Comparison of ENCODE assay signal across 19 cellular contexts in genomic region chr3:163924600-163924999, GRCh38.
DNase-seq lines count a peak whose midpoint lies in the region; ATAC-seq and TF ChIP-seq lines count a peak whose summit lies in the region.
"Had no signal": no experiment of that assay in that cellular context is flagged by ENCODE, and none has a peak within 500 bp of the region (broad histone marks: within the 10 kb centered on the region; RNA-seq: fewer than 3 reads in every experiment).

No MANE protein-coding gene starts in this region.

- H3K79me2 ChIP-seq in MM.1S (ENCODE audit: low read length) (no peaks in the 10 kb centered on the region), OCI-LY1 (ENCODE audit: insufficient read depth, low read length) (no peaks in the 10 kb centered on the region)

- H3K9me3 ChIP-seq in MM.1S (replicated peaks; ENCODE audit: insufficient read depth, low read length) (0 out of 2 replicates have a peak, but pooled peaks cover 3% of the 10 kb centered on the region), OCI-LY1 (ENCODE audit: low read length) (no peaks in the 10 kb centered on the region), aorta (ENCODE audit: control insufficient read depth, low read length) (no peaks in the 10 kb centered on the region), esophagus squamous epithelium (peaks cover 0 to 4% (median 0%) of the 10 kb centered on the region in 3 donors)
- H3K9me3 ChIP-seq: breast epithelium, thoracic aorta had no signal

- H3K9me2 ChIP-seq in MM.1S (replicated peaks; ENCODE audit: insufficient read depth, low read length), result no peaks in the 10 kb centered on the region
- H3K9me2 ChIP-seq in OCI-LY1 (ENCODE audit: low read depth, low read length), result no peaks in the 10 kb centered on the region

- H2AFZ ChIP-seq in MM.1S (ENCODE audit: low read length) (peak overlapping the region; percentile 71), OCI-LY1 (ENCODE audit: low read length) (peak overlapping the region; percentile 64)

- no peak for TF ChIP-seq POLR2A in esophagus squamous epithelium (IDR thresholded peaks at IDR 0.05)

- H3K27ac ChIP-seq in MM.1S (ENCODE audit: low read length) (peak overlapping the region; percentile 3; the same call in 1 of the 2 replicates), OCI-LY1 (ENCODE audit: low read depth, low read length, poor library complexity, severe bottlenecking) (peak overlapping the region; percentile 89), aorta (ENCODE audit: low read depth in 1 of 2, low read length in 2 of 2) (no peak overlapping the region), esophagus squamous epithelium (no peak overlapping the region)
- H3K27ac ChIP-seq: breast epithelium, thoracic aorta had no signal

- no peak for TF ChIP-seq CTCF in MM.1S (IDR thresholded peaks at IDR 0.05; ENCODE audit: low read length)
- TF ChIP-seq CTCF in OCI-LY1 (IDR thresholded peaks at IDR 0.05; ENCODE audit: low read length), result no peak
- no peak for TF ChIP-seq CTCF in omental fat pad (IDR thresholded peaks at IDR 0.05)
- no peak for TF ChIP-seq CTCF in esophagus squamous epithelium (IDR thresholded peaks at IDR 0.05)

- peak overlapping the region; percentile 25; the same call in 1 of the 2 replicates for H3K4me3 ChIP-seq in MM.1S (ENCODE audit: low read length)
- H3K4me3 ChIP-seq in OCI-LY1 (ENCODE audit: low read depth, low read length, poor library complexity, severe bottlenecking), result peak overlapping the region; percentile 25
- H3K4me3 ChIP-seq in aorta (ENCODE audit: low read length in 2 of 2), result no peak overlapping the region
- H3K4me3 ChIP-seq in esophagus squamous epithelium, result no peak overlapping the region
- H3K4me3 ChIP-seq: breast epithelium, smooth muscle cell, thoracic aorta had no signal

- ATAC-seq in left colon (peak; percentile 48), omental fat pad (ENCODE audit: low FRiP score) (no peak), aorta (ENCODE audit: low FRiP score) (no peak), left lobe of liver (no peak)
- ATAC-seq: activated CD4-positive, CD25-positive, alpha-beta regulatory T cell treated with anti-CD3 and anti-CD28 coated beads, Interleukin-2, amount 50 U/mL, for 24 hours; activated CD8-positive, alpha-beta T cell treated with anti-CD3 and anti-CD28 coated beads for 36 hours; stimulated activated memory B cell treated with anti-CD40 and anti-IgM and Interleukin-4, amounts not matched to agents 10 μg/mL and 1 μg/mL and 100 μg/mL, for 72 hours had no signal

- H3K4me2 ChIP-seq in MM.1S (ENCODE audit: low read depth, low read length) (peak overlapping the region; percentile 55), OCI-LY1 (ENCODE audit: low read length) (peak overlapping the region; percentile 48)
- H3K4me2 ChIP-seq: smooth muscle cell had no signal

- H3F3A ChIP-seq in MM.1S (ENCODE audit: insufficient read depth, low read length), result no peaks in the 10 kb centered on the region
- no peaks in the 10 kb centered on the region for H3F3A ChIP-seq in OCI-LY1 (ENCODE audit: insufficient read depth, low read length)

- H3K4me1 ChIP-seq in MM.1S (ENCODE audit: low read length) (peaks cover 12% of the 10 kb centered on the region; the same call in 1 of the 2 replicates), OCI-LY1 (ENCODE audit: insufficient read depth, low read length, severe bottlenecking) (peaks cover 46% of the 10 kb centered on the region), aorta (ENCODE audit: control insufficient read depth in 1 of 2, insufficient read depth in 2 of 2, low read length in 2 of 2) (peaks cover 0 to 2% of the 10 kb centered on the region in 2 donors), esophagus squamous epithelium (no peaks in the 10 kb centered on the region)
- H3K4me1 ChIP-seq: breast epithelium had no signal

- no peaks in the 10 kb centered on the region for H4K20me1 ChIP-seq in MM.1S (ENCODE audit: insufficient read depth, low read length)
- H4K20me1 ChIP-seq in OCI-LY1 (ENCODE audit: insufficient read depth, low read length), result no peaks in the 10 kb centered on the region

- H3K36me3 ChIP-seq in MM.1S (replicated peaks; ENCODE audit: insufficient read depth, low read length) (no peaks in the 10 kb centered on the region), OCI-LY1 (ENCODE audit: insufficient read depth, low read length) (no peaks in the 10 kb centered on the region), aorta (ENCODE audit: control insufficient read depth in 1 of 2, insufficient read depth in 2 of 2, low read length in 1 of 2) (no peaks in the 10 kb centered on the region), esophagus squamous epithelium (no peaks in the 10 kb centered on the region)
- H3K36me3 ChIP-seq: breast epithelium, thoracic aorta had no signal

- DNase-seq in DMS53 (lab: John Stamatoyannopoulos, UW), result peak; percentile 77
- peak; percentile 78 for DNase-seq in MM.1S
- DNase-seq in left colon, result peak in 1 of 2 donors; percentile 25
- no peak for DNase-seq in omental fat pad (ENCODE audit: low spot score)
- no peak for DNase-seq in aorta
- no peak for DNase-seq in left lobe of liver (ENCODE audit: low spot score)
- no peak for DNase-seq in esophagus squamous epithelium (lab: John Stamatoyannopoulos, UW)
- DNase-seq: activated CD8-positive, alpha-beta T cell treated with anti-CD3 and anti-CD28 coated beads for 36 hours; activated T-cell treated with anti-CD3 and anti-CD28 coated beads, Interleukin-2, amount 50 U/mL, for 1 hour; CD4-positive, CD25-positive, alpha-beta regulatory T cell; kidney glomerular epithelial cell; NCI-H2171; T-helper 9 cell had no signal

- 69 to 70% methylated on average over 6 of the region's 6 CpGs for WGBS in aorta, 2 donors
- 38 to 53% methylated on average over 6 of the region's 6 CpGs for WGBS in esophagus squamous epithelium, 2 donors

- H3K9ac ChIP-seq in MM.1S (ENCODE audit: low read length), result peak overlapping the region; percentile 7; the same call in 1 of the 2 replicates
- peak overlapping the region; percentile 15; the same call in 1 of the 2 replicates for H3K9ac ChIP-seq in OCI-LY1 (ENCODE audit: low read length)

- intact Hi-C loops in left colon (cut with DNase I, micrococcal nuclease) (no loop called here), aorta (cut with DNase I) (no loop called here), esophagus squamous epithelium (cut with DNase I) (no loop called here)

- H3K27me3 ChIP-seq in MM.1S (replicated peaks; ENCODE audit: insufficient read depth, low read length), result no peaks in the 10 kb centered on the region
- no peaks in the 10 kb centered on the region for H3K27me3 ChIP-seq in OCI-LY1 (ENCODE audit: insufficient read depth, low read length)
- no peaks in the 10 kb centered on the region for H3K27me3 ChIP-seq in aorta (ENCODE audit: control insufficient read depth in 1 of 2, insufficient read depth in 2 of 2, low read length in 1 of 2)
- no peaks in the 10 kb centered on the region for H3K27me3 ChIP-seq in esophagus squamous epithelium
- H3K27me3 ChIP-seq: breast epithelium had no signal

Comparison
In these comparisons a context has a peak if more than half of its experiments do, and no peak if none do; other contexts are left out.
1. DNase-seq: peak in DMS53 (single experiment) and MM.1S (single experiment); none in omental fat pad (single experiment), aorta (0 of 2), left lobe of liver (single experiment) and esophagus squamous epithelium (single experiment).
2. H3K27ac ChIP-seq: peak in MM.1S (single experiment) and OCI-LY1 (single experiment); none in aorta (0 of 2) and esophagus squamous epithelium (0 of 4).
3. H3K4me3 ChIP-seq: peak in MM.1S (single experiment) and OCI-LY1 (single experiment); none in aorta (0 of 2) and esophagus squamous epithelium (0 of 4).